Comparison of ENCODE assay signal across 10 cellular contexts in the genomic region with DNA sequence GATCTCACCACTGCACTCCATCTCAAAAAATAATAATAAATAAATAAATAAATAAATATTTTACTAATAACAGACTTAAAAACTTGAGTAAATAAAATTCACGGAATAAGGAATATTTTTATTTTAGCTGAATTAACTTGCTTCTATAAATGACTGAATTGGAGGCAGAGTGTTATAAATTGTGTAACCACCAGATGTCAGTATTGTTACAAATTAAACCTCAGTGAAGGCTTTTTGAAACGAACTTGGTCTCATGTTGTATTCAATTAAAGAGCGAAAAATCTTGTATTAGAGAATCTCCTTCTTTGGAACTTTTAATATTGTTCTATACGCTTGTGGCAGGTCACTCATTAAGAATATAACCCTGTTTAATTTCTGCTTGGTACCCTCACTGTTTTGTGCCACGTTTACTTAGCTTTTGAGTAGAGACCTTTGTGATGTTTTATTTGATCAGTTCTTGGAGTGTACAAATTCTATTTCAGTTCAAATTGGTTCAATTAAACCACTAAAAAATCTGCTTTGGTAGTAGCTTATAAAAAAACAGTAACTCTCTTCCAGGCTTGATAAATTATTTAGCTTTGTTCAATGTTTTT. TPM values are rescaled to one million over a fixed set of nuclear protein-coding genes. Genes with fewer than 3 reads are reported as not detected.
DNase-seq lines count a peak whose midpoint lies in the region; ATAC-seq, FAIRE-seq and TF ChIP-seq lines count a peak whose summit lies in the region.
"Had no signal": no experiment of that assay in that cellular context is flagged by ENCODE, and none has a peak within 500 bp of the region (broad histone marks: within the 10 kb centered on the region; RNA-seq: fewer than 3 reads in every experiment).

No MANE protein-coding gene starts in this region.

- no peaks in the 10 kb centered on the region for H3K36me3 ChIP-seq in HepG2 (replicated peaks in 1 of 2; ENCODE audit: control insufficient read depth in 1 of 2, insufficient read depth in 2 of 2, low read length in 2 of 2)
- H3K36me3 ChIP-seq: BLaER1 treated with 17β-estradiol and CSF1 and Interleukin-3, amounts not matched to agents 10 nM and 100 nM had no signal

- no TSS peak for BruUV-seq in HepG2 (replicated peaks; lab: Mats Ljungman, UMichigan)

- TF ChIP-seq CTCF in brain (conservative IDR thresholded peaks at IDR 0.05) (peak; percentile 85), HepG2 (CRISPR knock-in tag; IDR thresholded peaks at IDR 0.05) (peak; percentile 62)

- peaks cover 7% of the 10 kb centered on the region for H3K27me3 Mint-ChIP-seq in brain

- DNase-seq in NCI-H187 treated with DMSO at 0.1 percent for 48 hours (lab: John Stamatoyannopoulos, UW) (peak; percentile 18), NCI-H187 (lab: John Stamatoyannopoulos, UW) (no peak), NCI-H460 (ENCODE audit: extremely low read depth, low read depth) (peak; percentile 45), HepG2 (ENCODE audit: low spot score) (peak; percentile 33)

- WGBS in HepG2 (ENCODE audit: low lambda C conversion rate): 3% methylated on average over 5 of the region's 5 CpGs

- no peak for TF ChIP-seq EP300 in HepG2 (IDR thresholded peaks at IDR 0.05; ENCODE audit: low read depth in 2 of 2, low read length in 2 of 2)
- TF ChIP-seq EP300 in HepG2 (CRISPR knock-in tag; IDR thresholded peaks at IDR 0.05; ENCODE audit: borderline replicate concordance): no peak

- no peak overlapping the region for H3K27ac Mint-ChIP-seq in brain
- H3K27ac Mint-ChIP-seq: activated naive CD4-positive, alpha-beta T cell treated with anti-CD3 and anti-CD28 coated beads, Interleukin-2, amount 50 U/mL, for 72 hours had no signal

- no peaks in the 10 kb centered on the region for H3K9me3 ChIP-seq in HepG2 (ENCODE audit: low read length)
- H3K9me3 ChIP-seq: BLaER1 treated with 17β-estradiol and CSF1 and Interleukin-3, amounts not matched to agents 10 nM and 100 nM had no signal

- H2AFZ ChIP-seq in HepG2 (ENCODE audit: low read length): no peak overlapping the region

- intact Hi-C loops in HepG2 (cut with micrococcal nuclease; ENCODE audit: unreplicated experiment): loop anchor here (1.0 to 10.0 kb wide), 5 partner anchors 99 to 738 kb away; no protein-coding TSS in a partner anchor

- no peaks in the 10 kb centered on the region for H4K20me1 ChIP-seq in HepG2 (ENCODE audit: insufficient read depth, low read length)
- H4K20me1 ChIP-seq: BLaER1 treated with 17β-estradiol and CSF1 and Interleukin-3, amounts not matched to agents 10 nM and 100 nM had no signal

- no peak overlapping the region for H3K27ac ChIP-seq in HepG2 (ENCODE audit: extremely low read length, insufficient read depth, low read length)
- H3K27ac ChIP-seq: BLaER1 treated with 17β-estradiol and CSF1 and Interleukin-3, amounts not matched to agents 10 nM and 100 nM had no signal

- no peaks in the 10 kb centered on the region for H3K36me3 Mint-ChIP-seq in brain
- H3K36me3 Mint-ChIP-seq: activated naive CD4-positive, alpha-beta T cell treated with anti-CD3 and anti-CD28 coated beads, Interleukin-2, amount 50 U/mL, for 72 hours had no signal

- peak; percentile 52 for ATAC-seq in HG03139 (IDR thresholded peaks at IDR 0.05; ENCODE audit: unreplicated experiment)
- ATAC-seq in HepG2: no peak
- no peak for ATAC-seq in HG03159 (IDR thresholded peaks at IDR 0.05; ENCODE audit: unreplicated experiment)
- no peak for ATAC-seq in HG03469 (IDR thresholded peaks at IDR 0.05; ENCODE audit: unreplicated experiment)

- in situ Hi-C loops in HepG2 (cut with HindIII; ENCODE audit: extremely low pct_ligation_motif_present, low pct_unique_long_range_greater_than_20kb): loop anchor here (5.0 to 10.0 kb wide), 2 partner anchors 100 to 737 kb away; no protein-coding TSS in a partner anchor

- no peaks in the 10 kb centered on the region for H3K4me1 ChIP-seq in HepG2 (ENCODE audit: insufficient read depth, low read length)
- H3K4me1 ChIP-seq: BLaER1 treated with 17β-estradiol and CSF1 and Interleukin-3, amounts not matched to agents 10 nM and 100 nM had no signal

- no peak for FAIRE-seq in HepG2 (lab: Jason Lieb, UNC)

- peak overlapping the region in 1 of 5 experiments; percentile 18 for H3K4me3 Mint-ChIP-seq in brain

- no peak overlapping the region for H3K9ac ChIP-seq in HepG2 (ENCODE audit: insufficient read depth, low read depth, low read length)
- H3K9ac ChIP-seq: BLaER1 treated with 17β-estradiol and CSF1 and Interleukin-3, amounts not matched to agents 10 nM and 100 nM had no signal

- CTCF ChIA-PET in HepG2 (lab: Yijun Ruan, JAX; ENCODE audit: low intra/inter-chr PET ratio, low total read pairs): interaction anchor here (1.0 to 3.0 kb wide), 3 partner anchors 99 to 1933 kb away, joined by 3 to 30 read pairs (median 18); no protein-coding TSS in a partner anchor

- no peak for TF ChIP-seq POLR2A in HepG2 (IDR thresholded peaks at IDR 0.05; ENCODE audit: insufficient read depth in 1 of 2, low read depth in 2 of 2, low read length in 2 of 2)

- H3K4me2 ChIP-seq in HepG2 (ENCODE audit: low read depth, low read length): no peak overlapping the region
- H3K4me2 ChIP-seq: BLaER1 treated with 17β-estradiol and CSF1 and Interleukin-3, amounts not matched to agents 10 nM and 100 nM had no signal

- no peak for TF ChIP-seq RAD21 in HepG2 (CRISPR knock-in tag; IDR thresholded peaks at IDR 0.05)

- H3K4me3 ChIP-seq in HepG2 (replicated peaks in 1 of 3; ENCODE audit: insufficient read depth in 1 of 3, low read depth in 2 of 3, low read length in 3 of 3): no peak overlapping the region
- H3K4me3 ChIP-seq: BLaER1 treated with 17β-estradiol and CSF1 and Interleukin-3, amounts not matched to agents 10 nM and 100 nM had no signal

- POLR2A ChIA-PET in HepG2 (lab: Yijun Ruan, JAX): no interaction called here

- H3K27me3 ChIP-seq in HepG2 (ENCODE audit: control insufficient read depth in 1 of 2, insufficient read depth in 2 of 2, low read length in 2 of 2): no peaks in the 10 kb centered on the region
- H3K27me3 ChIP-seq: BLaER1 treated with 17β-estradiol and CSF1 and Interleukin-3, amounts not matched to agents 10 nM and 100 nM had no signal

- H3K79me2 ChIP-seq in HepG2 (ENCODE audit: insufficient read depth, low read length): no peaks in the 10 kb centered on the region

- H3K9me3 Mint-ChIP-seq in brain: peaks cover 0 to 2% (median 0%) of the 10 kb centered on the region in 5 experiments
- H3K9me3 Mint-ChIP-seq: activated naive CD4-positive, alpha-beta T cell treated with anti-CD3 and anti-CD28 coated beads, Interleukin-2, amount 50 U/mL, for 72 hours had no signal

- peaks cover 8% of the 10 kb centered on the region for H3K4me1 Mint-ChIP-seq in brain

TF ChIP-seq in HepG2, 621 proteins besides CTCF, POLR2A, EP300 and RAD21:
- TF ChIP-seq SMC3 (IDR thresholded peaks at IDR 0.05; ENCODE audit: low read length) (peak; percentile 67), STAG1 (CRISPR knock-in tag; IDR thresholded peaks at IDR 0.05) (peak; percentile 76), SMAD3 (CRISPR knock-in tag; IDR thresholded peaks at IDR 0.05) (no peak)
TF ChIP-seq in HepG2: peak in this region for 2.

RNA-seq across cellular contexts. Expression of gene SCIN, which starts 45.6 kb away (rescaled TPM):
- not detected in 2 replicates for total RNA-seq in NCI-H460 (2014; rRNA removed; shearing (Covaris generic))
- polyA plus RNA-seq in NCI-H460 (2014; cell fraction: nucleus; rRNA removed): 0.02 and 0.81 TPM in 2 replicates
- polyA plus RNA-seq in brain (ENCODE audit: insufficient read depth, low read depth, low replicate concordance) (2.5 TPM), HepG2 (2011; rRNA removed) (not detected in 2 replicates)
- not detected in 2 replicates for total RNA-seq in HepG2 (2016; rRNA removed; fragmentation: Illumina TruSeq; extraction: Trizol)
- not detected in 2 replicates for total RNA-seq in HepG2 (2016; cell fraction: cytosol; rRNA removed; fragmentation: Illumina TruSeq; extraction: Trizol; ENCODE audit: low read depth)
- not detected in 2 replicates for total RNA-seq in HepG2 (2016; cell fraction: insoluble cytoplasmic fraction; rRNA removed; fragmentation: Illumina TruSeq; extraction: Trizol)
- not detected in 2 replicates for total RNA-seq in HepG2 (2016; cell fraction: membrane; rRNA removed; fragmentation: Illumina TruSeq; extraction: Trizol)
- total RNA-seq in HepG2 (2016; cell fraction: nucleus; rRNA removed; fragmentation: Illumina TruSeq; extraction: Trizol): not detected in 2 replicates
- polyA plus RNA-seq in HepG2 (2011; cell fraction: cytosol; rRNA removed): not detected in 2 replicates
- polyA plus RNA-seq in HepG2 (2011; cell fraction: nucleus; rRNA removed): not detected in 2 replicates
- polyA plus RNA-seq in HepG2 (2012): not detected in 2 replicates
- not detected in 2 replicates for polyA plus RNA-seq in HepG2 (2016; cell fraction: cytosol; fragmentation: Illumina TruSeq; extraction: Trizol; ENCODE audit: low read depth)
- polyA plus RNA-seq in HepG2 (2016; cell fraction: insoluble cytoplasmic fraction; fragmentation: Illumina TruSeq; extraction: Trizol; ENCODE audit: low read depth): not detected in 2 replicates
- not detected in 2 replicates for polyA plus RNA-seq in HepG2 (2016; cell fraction: membrane; fragmentation: Illumina TruSeq; extraction: Trizol; ENCODE audit: low read depth)
- polyA plus RNA-seq in HepG2 (2016; cell fraction: nucleus; fragmentation: Illumina TruSeq; extraction: Trizol; ENCODE audit: insufficient read depth, low read depth): not detected in 2 replicates
- 0.05 TPM in 1 of 2 replicates, not detected in the other for polyA minus RNA-seq in HepG2 (2011; rRNA and poly(A)+ RNA removed; ENCODE audit: low replicate concordance)
- not detected in 2 replicates for polyA minus RNA-seq in HepG2 (2011; cell fraction: cytosol; rRNA and poly(A)+ RNA removed)
- 0.26 TPM in 1 of 2 replicates, not detected in the other for polyA minus RNA-seq in HepG2 (2011; cell fraction: nucleus; rRNA and poly(A)+ RNA removed)

Comparison
In these comparisons a context has a peak if more than half of its experiments do, and no peak if none do; other contexts are left out.
1. DNase-seq: peak in NCI-H187 treated with DMSO at 0.1 percent for 48 hours (single experiment), NCI-H460 (single experiment) and HepG2 (single experiment); none in NCI-H187 (0 of 2).